12 cellular contexts compared by ENCODE assay signal in genomic region chr16:83187404-83187803, GRCh38.
DNase-seq lines count a peak whose midpoint lies in the region; ATAC-seq and TF ChIP-seq lines count a peak whose summit lies in the region.
"Had no signal": no experiment of that assay in that cellular context is flagged by ENCODE, and none has a peak within 500 bp of the region (broad histone marks: within the 10 kb centered on the region; RNA-seq: fewer than 3 reads in every experiment).

No MANE protein-coding gene starts in this region.

- H2BK12ac ChIP-seq in trophoblast cell (ENCODE audit: low read length), result no peak overlapping the region

- CTCF ChIA-PET in mammary epithelial cell (lab: Charles Lee; ENCODE audit: low non-redundant PET), result no interaction called here

- no peak overlapping the region for H2BK5ac ChIP-seq in trophoblast cell (ENCODE audit: low read depth, low read length, poor library complexity)

- H3K4me2 ChIP-seq in mammary epithelial cell (ENCODE audit: insufficient read depth, low read depth, low read length) (no peak overlapping the region), trophoblast cell (ENCODE audit: low read length) (no peak overlapping the region)

- H2AFZ ChIP-seq in mammary epithelial cell (ENCODE audit: low read depth, low read length) (no peak overlapping the region), trophoblast cell (ENCODE audit: insufficient read depth, low read length, poor library complexity) (no peak overlapping the region)

- H3K18ac ChIP-seq in trophoblast cell (ENCODE audit: low read length), result no peak overlapping the region

- no peaks in the 10 kb centered on the region for H4K20me1 ChIP-seq in mammary epithelial cell (ENCODE audit: insufficient read depth, low read length)

- DNase-seq in DMS53 (lab: John Stamatoyannopoulos, UW) (peak; percentile 2), DMS53 treated with DMSO at 0.1 percent for 48 hours (lab: John Stamatoyannopoulos, UW; ENCODE audit: unreplicated experiment) (no peak), mammary epithelial cell (peak; percentile 93), trophoblast cell (peak; percentile 7 to 29), hypothalamus (lab: John Stamatoyannopoulos, UW) (no peak)
- DNase-seq: anterior cingulate cortex, MM.1S, thyroid gland had no signal

- H3K4me1 ChIP-seq in mammary epithelial cell (ENCODE audit: insufficient read depth, low read length) (peaks cover 14% of the 10 kb centered on the region), trophoblast cell (ENCODE audit: control insufficient read depth in 1 of 2, insufficient read depth in 2 of 2, low read length in 2 of 2) (no peaks in the 10 kb centered on the region)
- H3K4me1 ChIP-seq: thyroid gland had no signal

- ATAC-seq in HG03432 (IDR thresholded peaks at IDR 0.05; ENCODE audit: unreplicated experiment), result peak; percentile 62
- no peak for ATAC-seq in GM19023 (IDR thresholded peaks at IDR 0.05; ENCODE audit: unreplicated experiment)
- no peak for ATAC-seq in HG02588 (IDR thresholded peaks at IDR 0.05; ENCODE audit: unreplicated experiment)

- TF ChIP-seq CTCF in mammary epithelial cell (conservative IDR thresholded peaks at IDR 0.05 in 1 of 2, IDR thresholded peaks at IDR 0.05 in 1 of 2; ENCODE audit: extremely low read depth in 1 of 2, insufficient read depth in 1 of 2, low read depth in 1 of 2, low read length in 2 of 2), result no peak

- H3K27ac ChIP-seq in mammary epithelial cell (ENCODE audit: insufficient read depth, low read depth, low read length) (no peak overlapping the region), trophoblast cell (ENCODE audit: low read depth, low read length) (no peak overlapping the region)
- H3K27ac ChIP-seq: 22Rv1, thyroid gland had no signal

- no peak overlapping the region for H3K23ac ChIP-seq in trophoblast cell (ENCODE audit: low read length)

- intact Hi-C loops in mammary epithelial cell (cut with micrococcal nuclease), result no loop called here

- dilution Hi-C loops in mammary epithelial cell (cut with HindIII; ENCODE audit: low sequenced_read_pairs), result no loop called here

- no peak overlapping the region for H4K8ac ChIP-seq in trophoblast cell (ENCODE audit: low read depth, low read length)

- H3K36me3 ChIP-seq in mammary epithelial cell (ENCODE audit: insufficient read depth, low read length) (no peaks in the 10 kb centered on the region), trophoblast cell (ENCODE audit: control insufficient read depth in 1 of 2, insufficient read depth in 2 of 2, low read length in 2 of 2) (no peaks in the 10 kb centered on the region)
- H3K36me3 ChIP-seq: thyroid gland had no signal

- BruUV-seq in mammary epithelial cell (replicated peaks; lab: Mats Ljungman, UMichigan), result no TSS peak

- H3K79me2 ChIP-seq in mammary epithelial cell (ENCODE audit: insufficient read depth, low read length), result no peaks in the 10 kb centered on the region
- no peaks in the 10 kb centered on the region for H3K79me2 ChIP-seq in trophoblast cell (ENCODE audit: control insufficient read depth, insufficient read depth, low read length, poor library complexity)

- H2BK120ac ChIP-seq in trophoblast cell (ENCODE audit: insufficient read depth, low read length, poor library complexity), result no peak overlapping the region

- 11% methylated on average over 3 of the region's 3 CpGs for WGBS in mammary epithelial cell (ENCODE audit: low coverage, missing lambda C conversion rate)
- no CpG with 5 or more reads among the region's 3 CpGs for WGBS in trophoblast cell (ENCODE audit: extremely low coverage, insufficient coverage, insufficient read length)

- no peaks in the 10 kb centered on the region for H3K27me3 ChIP-seq in mammary epithelial cell (ENCODE audit: insufficient read depth, low read length)
- H3K27me3 ChIP-seq in trophoblast cell (ENCODE audit: insufficient read depth, low read length), result no peaks in the 10 kb centered on the region
- H3K27me3 ChIP-seq: thyroid gland had no signal

- H3K4ac ChIP-seq in trophoblast cell (ENCODE audit: low read depth, low read length), result no peak overlapping the region

- no peak overlapping the region for H4K12ac ChIP-seq in trophoblast cell (ENCODE audit: low read depth, low read length)

- H3K4me3 ChIP-seq in mammary epithelial cell (replicated peaks in 1 of 3; ENCODE audit: insufficient read depth in 1 of 3, low read depth in 2 of 3, low read length in 3 of 3) (no peak overlapping the region), trophoblast cell (ENCODE audit: low read depth, low read length) (no peak overlapping the region)
- H3K4me3 ChIP-seq: thyroid gland had no signal

- H3K9ac ChIP-seq in mammary epithelial cell (ENCODE audit: insufficient read depth, low read length), result no peak overlapping the region
- H3K9ac ChIP-seq in trophoblast cell (ENCODE audit: low read length), result no peak overlapping the region

- H4K91ac ChIP-seq in trophoblast cell (ENCODE audit: low read depth, low read length), result no peak overlapping the region

- no peak overlapping the region for H3K14ac ChIP-seq in trophoblast cell (ENCODE audit: low read length)

- in situ Hi-C loops in mammary epithelial cell (cut with MboI; ENCODE audit: low sequenced_read_pairs in 2 of 2), result no loop called here

- H3K79me1 ChIP-seq in trophoblast cell (ENCODE audit: low read length), result no peaks in the 10 kb centered on the region

- H3K9me3 ChIP-seq in mammary epithelial cell (replicated peaks; ENCODE audit: insufficient read depth, low read length) (no peaks in the 10 kb centered on the region), trophoblast cell (ENCODE audit: insufficient read depth, low read depth, low read length) (no peaks in the 10 kb centered on the region)
- H3K9me3 ChIP-seq: thyroid gland had no signal

- H2AK5ac ChIP-seq in trophoblast cell (ENCODE audit: low read length), result no peak overlapping the region

Comparison
In these comparisons a context has a peak if more than half of its experiments do, and no peak if none do; other contexts are left out.
1. DNase-seq: peak in DMS53 (single experiment), mammary epithelial cell (single experiment) and trophoblast cell (2 of 2); none in DMS53 treated with DMSO at 0.1 percent for 48 hours (single experiment) and hypothalamus (0 of 51).